ENCODE assay signal across 8 cellular contexts in the genomic region with DNA sequence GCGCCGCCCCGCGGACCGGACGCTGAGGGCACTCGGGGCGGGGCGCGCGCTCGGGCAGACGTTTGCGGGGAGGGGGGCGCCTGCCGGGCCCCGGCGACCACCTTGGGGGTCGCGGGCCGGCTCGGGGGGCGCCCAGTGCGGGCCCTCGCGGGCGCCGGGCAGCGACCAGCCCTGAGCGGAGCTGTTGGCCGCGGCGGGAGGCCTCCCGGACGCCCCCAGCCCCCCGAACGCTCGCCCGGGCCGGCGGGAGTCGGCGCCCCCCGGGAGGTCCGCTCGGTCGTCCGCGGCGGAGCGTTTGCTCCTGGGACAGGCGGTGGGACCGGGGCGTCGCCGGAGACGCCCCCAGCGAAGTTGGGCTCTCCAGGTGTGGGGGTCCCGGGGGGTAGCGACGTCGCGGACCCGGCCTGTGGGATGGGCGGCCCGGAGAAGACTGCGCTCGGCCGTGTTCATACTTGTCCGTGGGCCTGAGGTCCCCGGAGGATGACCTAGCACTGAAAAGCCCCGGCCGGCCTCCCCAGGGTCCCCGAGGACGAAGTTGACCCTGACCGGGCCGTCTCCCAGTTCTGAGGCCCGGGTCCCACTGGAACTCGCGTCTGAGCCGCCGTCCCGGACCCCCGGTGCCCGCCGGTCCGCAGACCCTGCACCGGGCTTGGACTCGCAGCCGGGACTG. TPM values are rescaled to one million over a fixed set of nuclear protein-coding genes. Genes with fewer than 3 reads are reported as not detected.
DNase-seq lines count a peak whose midpoint lies in the region; ATAC-seq and TF ChIP-seq lines count a peak whose summit lies in the region.

No MANE protein-coding gene starts in this region.

- peak overlapping the region; percentile 46 for H2BK120ac ChIP-seq in mesendoderm (ENCODE audit: low read depth, low read length)

- H4K5ac ChIP-seq in mesendoderm (ENCODE audit: low read length) = no peak overlapping the region

- H3K79me1 ChIP-seq in mesendoderm (ENCODE audit: low read length) = peaks cover 4% of the 10 kb centered on the region

- intact Hi-C loops in MCF 10A (cut with micrococcal nuclease) = no loop called here
- intact Hi-C loops in vagina (cut with DNase I) = no loop called here

- H3K23ac ChIP-seq in mesendoderm (ENCODE audit: low read length) = no peak overlapping the region

- no peaks in the 10 kb centered on the region for H3K27me3 Mint-ChIP-seq in MCF 10A (ENCODE audit: insufficient read depth, unreplicated experiment)

- no peaks in the 10 kb centered on the region for H3K9me3 ChIP-seq in vagina

- H3K4me1 ChIP-seq in mesendoderm (ENCODE audit: control insufficient read depth, low read depth, low read length) (no peaks in the 10 kb centered on the region), vagina (peaks cover 52% of the 10 kb centered on the region)

- CTCF ChIA-PET in MCF 10A (lab: Yijun Ruan, JAX) = interaction anchor here (0.9 to 1.0 kb wide), 2 partner anchors 9 to 27 kb away, joined by 3 read pairs; no protein-coding TSS in a partner anchor

- H3K27me3 ChIP-seq in HL-60 (ENCODE audit: insufficient read depth, poor library complexity, severe bottlenecking) = no peaks in the 10 kb centered on the region
- H3K27me3 ChIP-seq in mesendoderm (ENCODE audit: insufficient read depth, low read length, poor library complexity) = no peaks in the 10 kb centered on the region
- H3K27me3 ChIP-seq in vagina = no peaks in the 10 kb centered on the region

- WGBS in mesendoderm (ENCODE audit: extremely low coverage, insufficient coverage, low lambda C conversion rate) = no CpG with 5 or more reads among the region's 90 CpGs

- no TSS peak for BruUV-seq in MCF 10A (replicated peaks; lab: Mats Ljungman, UMichigan)

- H2BK5ac ChIP-seq in mesendoderm (ENCODE audit: low read length) = no peak overlapping the region

- H4K8ac ChIP-seq in mesendoderm (ENCODE audit: low read depth, low read length) = peak overlapping the region; percentile 67

- peaks cover 15% of the 10 kb centered on the region for H3K4me1 Mint-ChIP-seq in MCF 10A (ENCODE audit: insufficient read depth, unreplicated experiment)

- no peak for TF ChIP-seq POLR2A in vagina (IDR thresholded peaks at IDR 0.05)

- TF ChIP-seq CTCF in 22Rv1 (IDR thresholded peaks at IDR 0.05) (no peak), HL-60 (IDR thresholded peaks at IDR 0.05; ENCODE audit: insufficient read depth, low read length) (no peak), MCF 10A (IDR thresholded peaks at IDR 0.05; ENCODE audit: unreplicated experiment) (no peak), vagina (IDR thresholded peaks at IDR 0.05) (no peak), GM13976 (IDR thresholded peaks at IDR 0.05; ENCODE audit: borderline replicate concordance, control extremely low read depth, extremely low read depth, insufficient read depth, missing control alignments) (no peak)

- H3K9me3 Mint-ChIP-seq in MCF 10A (ENCODE audit: unreplicated experiment) = no peaks in the 10 kb centered on the region

- no peak overlapping the region for H2AK5ac ChIP-seq in mesendoderm (ENCODE audit: low read length)

- H2BK15ac ChIP-seq in mesendoderm (replicated peaks; ENCODE audit: low read depth) = no peak overlapping the region

- POLR2A ChIA-PET in MCF 10A (lab: Yijun Ruan, JAX) = interaction anchor here (0.7 kb wide), 1 partner anchor 266 kb away, joined by 3 read pairs; no protein-coding TSS in a partner anchor

- in situ Hi-C loops in GM13976 (cut with MboI; ENCODE audit: low sequenced_read_pairs, unreplicated experiment) = no loop called here

- H3K9ac ChIP-seq in mesendoderm (ENCODE audit: low read length) = peak overlapping the region; percentile 87

- peak overlapping the region; percentile 91 for H3K4me3 Mint-ChIP-seq in MCF 10A (ENCODE audit: unreplicated experiment)

- peak overlapping the region; percentile 89 for H3K4me3 ChIP-seq in HL-60 (replicated peaks; ENCODE audit: insufficient read depth, low read length)
- H3K4me3 ChIP-seq in mesendoderm (ENCODE audit: low read length) = peak overlapping the region; percentile 65
- H3K4me3 ChIP-seq in vagina = peak overlapping the region; percentile 72 to 74

- H3K79me2 ChIP-seq in mesendoderm (ENCODE audit: control insufficient read depth, insufficient read depth, low read length) = peaks cover 40% of the 10 kb centered on the region

- H3K56ac ChIP-seq in mesendoderm (ENCODE audit: low read length) = peak overlapping the region; percentile 90

- H3K4ac ChIP-seq in mesendoderm (ENCODE audit: low read depth, low read length) = peak overlapping the region; percentile 88

- H3K27ac ChIP-seq in 22Rv1 (peak overlapping the region; percentile 82), HL-60 (replicated peaks) (peak overlapping the region; percentile 72), mesendoderm (ENCODE audit: low read depth, low read length) (peak overlapping the region; percentile 50), vagina (peak overlapping the region; percentile 79)

- H3K36me3 ChIP-seq in mesendoderm (ENCODE audit: control insufficient read depth, insufficient read depth, low read length) = peaks cover 2% of the 10 kb centered on the region
- no peaks in the 10 kb centered on the region for H3K36me3 ChIP-seq in vagina

- peak overlapping the region; percentile 94 for H3K27ac Mint-ChIP-seq in MCF 10A (ENCODE audit: low read depth, unreplicated experiment)

- H3K18ac ChIP-seq in mesendoderm (ENCODE audit: low read length) = peak overlapping the region; percentile 93

- peaks cover 38% of the 10 kb centered on the region for H3K36me3 Mint-ChIP-seq in MCF 10A (ENCODE audit: insufficient read depth, unreplicated experiment)

- ATAC-seq in HG03378 (IDR thresholded peaks at IDR 0.05; ENCODE audit: unreplicated experiment) = no peak

- peak overlapping the region; percentile 90 for H3K4me2 ChIP-seq in mesendoderm (ENCODE audit: low read length)

- DNase-seq in HL-60 (ENCODE audit: low read depth in 1 of 2, low spot score in 1 of 2) (no peak), MCF 10A (ENCODE audit: unreplicated experiment) (no peak), mesendoderm (no peak), vagina (ENCODE audit: extremely low spot score in 2 of 2) (no peak), GM13976 (ENCODE audit: low spot score) (no peak), GF-D8 (lab: John Stamatoyannopoulos, UW) (no peak)

RNA-seq across cellular contexts. Expression of gene STK11, which starts 0.6 kb away (rescaled TPM):
- total RNA-seq in MCF 10A (2022) = 63.1 and 65.6 TPM in 2 replicates
- 33.8 TPM for polyA plus RNA-seq in mesendoderm (2013, experiment 1 of 2)
- 34.4 TPM for polyA plus RNA-seq in mesendoderm (2013, experiment 2 of 2)
- total RNA-seq in vagina = 54.5 TPM

RNA-seq across cellular contexts. Expression of gene CBARP, which starts 31.6 kb away (rescaled TPM):
- total RNA-seq in MCF 10A (2022) (7.0 and 8.2 TPM in 2 replicates), vagina (3.9 TPM)
- 3.2 TPM for polyA plus RNA-seq in mesendoderm (2013, experiment 1 of 2)
- 3.5 TPM for polyA plus RNA-seq in mesendoderm (2013, experiment 2 of 2)

RNA-seq across cellular contexts. Expression of gene SBNO2, which starts 32.1 kb away (rescaled TPM):
- total RNA-seq in MCF 10A (2022) = 99.6 and 123 TPM in 2 replicates
- 16.7 TPM for polyA plus RNA-seq in mesendoderm (2013, experiment 1 of 2)
- polyA plus RNA-seq in mesendoderm (2013, experiment 2 of 2) = 15.3 TPM
- total RNA-seq in vagina = 54.0 TPM

RNA-seq across cellular contexts. Expression of gene ATP5F1D, which starts 35.4 kb away (rescaled TPM):
- 256 and 258 TPM in 2 replicates for total RNA-seq in MCF 10A (2022)
- polyA plus RNA-seq in mesendoderm (2013, experiment 1 of 2) = 127 TPM
- 122 TPM for polyA plus RNA-seq in mesendoderm (2013, experiment 2 of 2)
- 154 TPM for total RNA-seq in vagina

RNA-seq across cellular contexts. Expression of gene MIDN, which starts 42.2 kb away (rescaled TPM):
- 73.6 and 96.9 TPM in 2 replicates for total RNA-seq in MCF 10A (2022)
- 133 TPM for polyA plus RNA-seq in mesendoderm (2013, experiment 1 of 2)
- 131 TPM for polyA plus RNA-seq in mesendoderm (2013, experiment 2 of 2)
- 170 TPM for total RNA-seq in vagina
